In the genomic region with DNA sequence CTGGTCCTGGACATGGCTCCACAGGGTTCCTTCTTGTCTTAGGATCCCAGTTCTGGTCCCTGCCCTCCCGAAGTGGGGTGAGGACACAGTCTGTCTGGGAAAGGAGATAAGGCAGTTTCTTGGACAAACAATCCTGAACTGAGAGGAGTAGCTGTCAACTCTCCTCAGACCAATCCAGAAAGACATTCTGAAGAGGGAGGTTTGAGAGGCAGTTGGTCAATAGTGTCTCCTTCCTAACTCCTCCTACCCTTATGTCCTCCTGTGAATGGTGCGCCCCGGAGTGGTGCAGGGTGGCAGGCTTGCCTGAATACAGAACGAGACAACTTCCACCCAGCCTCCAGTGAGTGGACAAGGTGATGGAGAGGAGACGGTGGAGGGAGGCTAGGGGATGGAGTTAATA, we compare ENCODE assay signal across 25 cellular contexts.
"Had no signal": no experiment of that assay in that cellular context is flagged by ENCODE, and none has a peak within 500 bp of the region (broad histone marks: within the 10 kb centered on the region; RNA-seq: fewer than 3 reads in every experiment).

No MANE protein-coding gene starts in this region.

- H3K9me3 Mint-ChIP-seq: activated CD4-positive, alpha-beta memory T cell treated with anti-CD3 and anti-CD28 coated beads for 36 hours; activated naive CD4-positive, alpha-beta T cell treated with anti-CD3 and anti-CD28 coated beads for 36 hours; central memory CD8-positive, alpha-beta T cell; T-cell had no signal

- ATAC-seq: Panc1, Right ventricle myocardium inferior, T-cell had no signal

- H3K27me3 Mint-ChIP-seq: activated CD4-positive, alpha-beta memory T cell treated with anti-CD3 and anti-CD28 coated beads for 36 hours; activated naive CD8-positive, alpha-beta T cell; central memory CD8-positive, alpha-beta T cell had no signal

- DNase-seq: activated gamma-delta T cell; activated naive CD4-positive, alpha-beta T cell treated with anti-CD3 and anti-CD28 coated beads for 36 hours; activated T-cell treated with anti-CD3 and anti-CD28 coated beads for 4 hours; amygdala; NCI-H1092; NCI-H1417; NCI-H1930; NCI-H2171; NCI-H2227 treated with DMSO at 0.1 percent for 48 hours; NCI-H446 treated with DMSO at 0.1 percent for 48 hours; NCI-H526 treated with DMSO at 0.1 percent for 48 hours; NCI-H82; RPMI8226; T-cell; T-helper 2 cell; T1000 had no signal

- H3K27ac Mint-ChIP-seq: activated naive CD4-positive, alpha-beta T cell treated with anti-CD3 and anti-CD28 coated beads for 36 hours; activated naive CD8-positive, alpha-beta T cell; T-cell had no signal

- H3K36me3 Mint-ChIP-seq: activated CD4-positive, alpha-beta memory T cell treated with anti-CD3 and anti-CD28 coated beads for 36 hours; activated naive CD8-positive, alpha-beta T cell; brain; T-cell had no signal

- H3K4me3 ChIP-seq: SK-N-MC had no signal

- H3K4me3 Mint-ChIP-seq: activated CD4-positive, alpha-beta memory T cell treated with anti-CD3 and anti-CD28 coated beads for 36 hours; activated naive CD4-positive, alpha-beta T cell treated with anti-CD3 and anti-CD28 coated beads for 36 hours; activated naive CD8-positive, alpha-beta T cell; brain; central memory CD8-positive, alpha-beta T cell; T-cell had no signal

- H3K4me1 Mint-ChIP-seq: central memory CD8-positive, alpha-beta T cell; T-cell had no signal

- H3K27ac ChIP-seq: KMS-11, SK-N-MC, VCaP had no signal
